ENCODE assay signal across 8 cellular contexts in the genomic region with DNA sequence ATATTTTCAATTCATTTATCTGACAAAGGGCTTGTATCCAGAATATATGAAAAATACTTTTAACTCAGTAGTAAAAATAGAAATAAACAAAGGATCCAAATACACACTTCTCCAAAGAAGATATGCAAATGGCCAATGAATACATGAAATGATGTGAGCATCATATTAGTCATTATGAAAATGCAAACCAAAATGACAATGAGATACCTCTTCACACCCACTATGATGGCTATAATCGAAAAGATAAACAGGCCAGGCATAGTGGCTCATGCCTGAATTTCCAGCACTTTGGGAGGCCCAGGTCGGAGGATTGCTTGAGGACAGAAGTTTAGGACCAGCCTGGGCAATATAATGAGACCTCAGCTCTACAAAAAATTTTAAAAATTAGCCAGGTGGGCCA.
"Had no signal": no experiment of that assay in that cellular context is flagged by ENCODE, and none has a peak within 500 bp of the region (broad histone marks: within the 10 kb centered on the region; RNA-seq: fewer than 3 reads in every experiment).

No MANE protein-coding gene starts in this region.

- H3K9me3 Mint-ChIP-seq: GM23338, H9 had no signal

- H2AFZ ChIP-seq: GM23338 had no signal

- FAIRE-seq: H1, H54, HTR-8/SVneo, K562 had no signal

- H3K4me3 Mint-ChIP-seq: GM23338, H9 had no signal

- DNase-seq: H9, HCEC 1CT, IMR-90 had no signal

- ATAC-seq: GM23338, K562 had no signal

- H3K4me2 ChIP-seq: GM23338 had no signal

- H3K27ac Mint-ChIP-seq: GM23338, H9 had no signal

- H3K4me3 ChIP-seq: GM23338, K562 had no signal
